In the genomic region with DNA sequence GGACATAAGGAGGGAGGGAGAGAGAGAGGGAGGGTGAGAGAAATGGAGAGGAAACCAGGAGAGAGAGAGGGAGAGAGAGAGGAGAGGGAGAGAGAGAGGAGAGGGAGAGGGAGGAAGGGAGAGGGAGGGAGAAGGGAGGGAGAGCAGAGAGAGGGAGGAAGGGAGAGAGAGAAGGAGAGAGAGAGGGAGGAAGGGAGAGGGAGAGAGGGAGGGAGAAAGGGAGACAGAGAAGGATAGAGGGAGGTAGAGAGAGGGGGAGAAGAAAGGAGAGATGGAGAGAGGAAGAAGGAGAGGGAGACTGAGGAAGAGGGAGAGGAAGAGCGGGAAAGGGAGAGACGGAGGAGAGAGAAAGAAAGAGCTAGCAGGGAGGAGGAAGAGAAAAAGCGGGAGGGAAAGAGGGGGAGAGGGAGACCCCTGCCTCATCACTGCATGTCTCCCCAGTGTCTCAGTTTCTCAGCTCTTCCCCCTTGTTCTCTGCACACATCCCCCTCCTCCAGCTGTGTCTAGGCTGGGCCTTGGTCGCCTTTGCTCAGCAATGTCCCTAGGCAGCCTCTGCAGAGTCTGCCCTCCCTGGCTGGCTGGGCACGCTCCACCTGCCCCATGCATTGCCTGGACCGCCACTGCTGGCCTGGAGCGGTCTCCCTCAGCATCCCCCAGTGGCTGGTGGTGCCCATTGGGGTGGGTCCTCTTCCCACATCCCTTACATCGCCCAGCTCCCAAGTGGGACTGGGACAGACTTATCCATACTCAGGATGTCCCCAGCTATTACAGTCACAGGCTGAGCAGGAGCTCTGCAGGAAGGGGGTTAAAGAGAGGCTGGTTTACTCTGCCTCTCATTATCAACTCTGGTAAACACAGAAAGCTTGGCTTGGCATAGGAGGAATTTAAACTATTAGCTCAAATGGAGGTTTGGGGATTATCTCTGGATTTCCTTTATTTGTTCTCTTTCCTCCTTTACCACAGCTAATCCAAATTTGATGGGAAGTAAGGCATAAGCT, we compare ENCODE assay signal across 24 cellular contexts.
DNase-seq lines count a peak whose midpoint lies in the region; ATAC-seq, FAIRE-seq and TF ChIP-seq lines count a peak whose summit lies in the region.
"Had no signal": no experiment of that assay in that cellular context is flagged by ENCODE, and none has a peak within 500 bp of the region (broad histone marks: within the 10 kb centered on the region; RNA-seq: fewer than 3 reads in every experiment).

No MANE protein-coding gene starts in this region.

- H3K27me3 Mint-ChIP-seq in Caco-2 (ENCODE audit: insufficient read depth, unreplicated experiment) = no peaks in the 10 kb centered on the region

- no peak overlapping the region for H3K4me3 ChIP-seq in Caco-2 (ENCODE audit: low read depth, low read length)
- H3K4me3 ChIP-seq: PC-9 had no signal

- BruUV-seq in Caco-2 (replicated peaks; lab: Mats Ljungman, UMichigan) = no TSS peak

- DNase-seq in Caco-2 = peak in 1 of 2 experiments; percentile 27
- peak; percentile 4 for DNase-seq in amniotic epithelial cell (ENCODE audit: low read depth)
- peak; percentile 43 for DNase-seq in islet precursor cell
- no peak for DNase-seq in sciatic nerve (ENCODE audit: low spot score)
- no peak for DNase-seq in NCI-H748 (lab: John Stamatoyannopoulos, UW; ENCODE audit: unreplicated experiment)
- DNase-seq in HTR-8/SVneo (ENCODE audit: insufficient read length, low spot score) = no peak
- DNase-seq: AML-193; CD8-positive, alpha-beta memory T cell; DMS53; EL; GF-D8; KG1; NCI-H1092; NCI-H1436; NCI-H187 treated with DMSO at 0.1 percent for 48 hours; NCI-H2107; NCI-H510A; NCI-H748 treated with DMSO at 0.1 percent for 48 hours; PC-9; SHP77 treated with DMSO at 0.1 percent for 48 hours had no signal

- no peak for TF ChIP-seq CTCF in Caco-2 (IDR thresholded peaks at IDR 0.05; ENCODE audit: insufficient read depth in 1 of 2, low read depth in 1 of 2, low read length in 1 of 2, severe bottlenecking in 1 of 2, unreplicated experiment in 1 of 2)

- POLR2A ChIA-PET in Caco-2 (lab: Charles Lee) = interaction anchor here (1.2 kb wide), 1 partner anchor 15 kb away, joined by 4 read pairs; no protein-coding TSS in a partner anchor

- no peaks in the 10 kb centered on the region for H3K27me3 ChIP-seq in Caco-2 (replicated peaks; ENCODE audit: control insufficient read depth, insufficient read depth, low read length)

- H3K4me1 ChIP-seq in Caco-2 = peaks cover 12% of the 10 kb centered on the region

- peak overlapping the region; percentile 51 for H3K27ac Mint-ChIP-seq in Caco-2 (ENCODE audit: unreplicated experiment)
- H3K27ac Mint-ChIP-seq: CD8-positive, alpha-beta memory T cell had no signal

- H3K9me3 Mint-ChIP-seq in Caco-2 (ENCODE audit: unreplicated experiment) = no peaks in the 10 kb centered on the region
- H3K9me3 Mint-ChIP-seq: CD8-positive, alpha-beta memory T cell had no signal

- H3K4me1 Mint-ChIP-seq in Caco-2 (ENCODE audit: low read depth, unreplicated experiment) = peaks cover 25% of the 10 kb centered on the region
- H3K4me1 Mint-ChIP-seq: CD8-positive, alpha-beta memory T cell had no signal

- H3K4me3 Mint-ChIP-seq in Caco-2 (ENCODE audit: unreplicated experiment) = no peak overlapping the region
- H3K4me3 Mint-ChIP-seq: CD8-positive, alpha-beta memory T cell had no signal

- CTCF ChIA-PET in Caco-2 (lab: Charles Lee) = interaction anchor here (0.6 to 1.1 kb wide), 2 partner anchors 18 to 362 kb away, joined by 3 read pairs; no protein-coding TSS in a partner anchor

- intact Hi-C loops in Caco-2 (cut with micrococcal nuclease; ENCODE audit: unreplicated experiment) = no loop called here
- intact Hi-C loops in sciatic nerve (cut with DNase I) = no loop called here

- H3K36me3 Mint-ChIP-seq in Caco-2 (ENCODE audit: insufficient read depth, unreplicated experiment) = no peaks in the 10 kb centered on the region
- H3K36me3 Mint-ChIP-seq: CD8-positive, alpha-beta memory T cell had no signal

- no peak for FAIRE-seq in HTR-8/SVneo (lab: Jason Lieb, UNC)
- FAIRE-seq: H54, HepG2 had no signal

- no peaks in the 10 kb centered on the region for H3K36me3 ChIP-seq in Caco-2 (ENCODE audit: control insufficient read depth, insufficient read depth, low read length)

- ATAC-seq in sciatic nerve = peak; percentile 33
- no peak for ATAC-seq in GM18867 (IDR thresholded peaks at IDR 0.05; ENCODE audit: unreplicated experiment)
- ATAC-seq in HG03135 (IDR thresholded peaks at IDR 0.05; ENCODE audit: unreplicated experiment) = no peak
- ATAC-seq: HepG2 had no signal

- H3K9me3 ChIP-seq in Caco-2 = no peaks in the 10 kb centered on the region

Comparison
In these comparisons a context has a peak if more than half of its experiments do, and no peak if none do; other contexts are left out.
1. DNase-seq: peak in amniotic epithelial cell (single experiment) and islet precursor cell (single experiment); none in sciatic nerve (single experiment), NCI-H748 (single experiment) and HTR-8/SVneo (single experiment).